Comparison of ENCODE assay signal across 34 cellular contexts in the genomic region with DNA sequence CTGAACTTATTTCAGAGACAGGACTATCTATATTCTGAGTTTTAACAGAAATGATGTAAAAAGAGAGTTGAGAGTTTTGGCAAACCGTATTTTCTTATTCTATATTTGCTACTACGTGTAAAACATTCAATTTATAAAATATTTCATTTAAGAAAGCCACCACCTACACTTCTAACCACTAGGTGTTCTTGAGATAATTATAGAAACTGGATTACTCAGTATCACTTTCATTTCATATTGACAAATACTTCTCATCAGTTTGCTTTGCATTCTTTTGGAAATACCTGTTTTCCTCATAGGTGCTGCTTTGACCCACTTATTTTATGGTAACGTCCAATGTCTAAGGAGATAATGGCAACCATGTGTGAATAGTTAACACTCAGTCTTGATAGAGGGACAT.
"Had no signal": no experiment of that assay in that cellular context is flagged by ENCODE, and none has a peak within 500 bp of the region (broad histone marks: within the 10 kb centered on the region; RNA-seq: fewer than 3 reads in every experiment).

No MANE protein-coding gene starts in this region.

- H3K27me3 ChIP-seq: adrenal gland, body of pancreas, brain microvascular endothelial cell, breast epithelium had no signal

- H3K27me3 Mint-ChIP-seq: activated CD4-positive, alpha-beta memory T cell treated with anti-CD3 and anti-CD28 coated beads, Interleukin-2, amount 10 ng/mL, durations not matched to agents 7 days and 5 days; activated CD4-positive, alpha-beta T cell treated with anti-CD3 and anti-CD28 coated beads for 36 hours; activated CD4-positive, alpha-beta T cell treated with anti-CD3 and anti-CD28 coated beads, Interleukin-2, amount 10 ng/mL, durations not matched to agents 7 days and 5 days; activated CD8-positive, alpha-beta memory T cell treated with anti-CD3 and anti-CD28 coated beads, Interleukin-2, amount 10 ng/mL, durations not matched to agents 7 days and 5 days; activated naive CD8-positive, alpha-beta T cell treated with anti-CD3 and anti-CD28 coated beads for 36 hours; activated T-cell treated with anti-CD3 and anti-CD28 coated beads, Interleukin-2, amount 50 U/mL, for 24 hours had no signal

- H3K27ac ChIP-seq: adrenal gland, body of pancreas, brain microvascular endothelial cell, breast epithelium, WERI-Rb-1 had no signal

- H3K36me3 Mint-ChIP-seq: activated CD8-positive, alpha-beta memory T cell treated with anti-CD3 and anti-CD28 coated beads, Interleukin-2, amount 10 ng/mL, durations not matched to agents 7 days and 5 days; activated naive CD4-positive, alpha-beta T cell treated with anti-CD3 and anti-CD28 coated beads, Interleukin-2, amount 50 U/mL, for 72 hours; activated naive CD8-positive, alpha-beta T cell treated with anti-CD3 and anti-CD28 coated beads for 36 hours had no signal

- H3K4me3 Mint-ChIP-seq: activated CD4-positive, alpha-beta memory T cell treated with anti-CD3 and anti-CD28 coated beads, Interleukin-2, amount 10 ng/mL, durations not matched to agents 7 days and 5 days; activated CD4-positive, alpha-beta T cell treated with anti-CD3 and anti-CD28 coated beads for 36 hours; activated CD4-positive, alpha-beta T cell treated with anti-CD3 and anti-CD28 coated beads, Interleukin-2, amount 10 ng/mL, durations not matched to agents 7 days and 5 days; activated CD8-positive, alpha-beta memory T cell treated with anti-CD3 and anti-CD28 coated beads, Interleukin-2, amount 10 ng/mL, durations not matched to agents 7 days and 5 days; activated CD8-positive, alpha-beta T cell treated with anti-CD3 and anti-CD28 coated beads, Interleukin-2, amount 10 ng/mL, durations not matched to agents 7 days and 5 days; activated naive CD4-positive, alpha-beta T cell treated with anti-CD3 and anti-CD28 coated beads for 36 hours; activated naive CD8-positive, alpha-beta T cell treated with anti-CD3 and anti-CD28 coated beads for 36 hours; activated T-cell treated with anti-CD3 and anti-CD28 coated beads, Interleukin-2, amount 50 U/mL, for 24 hours; T-helper 2 cell treated with Interferon-gamma antibody and Interleukin-4, amounts not matched to agents 5 μg/mL and 100 μg/mL, for 36 hours; WTC11 had no signal

- H3K4me1 ChIP-seq: adrenal gland, body of pancreas, breast epithelium had no signal

- H3K27ac Mint-ChIP-seq: activated CD4-positive, alpha-beta memory T cell treated with anti-CD3 and anti-CD28 coated beads, Interleukin-2, amount 10 ng/mL, durations not matched to agents 7 days and 5 days; activated CD4-positive, alpha-beta T cell treated with anti-CD3 and anti-CD28 coated beads for 36 hours; activated CD4-positive, alpha-beta T cell treated with anti-CD3 and anti-CD28 coated beads, Interleukin-2, amount 10 ng/mL, durations not matched to agents 7 days and 5 days; activated CD8-positive, alpha-beta memory T cell treated with anti-CD3 and anti-CD28 coated beads, Interleukin-2, amount 10 ng/mL, durations not matched to agents 7 days and 5 days; activated CD8-positive, alpha-beta T cell treated with anti-CD3 and anti-CD28 coated beads, Interleukin-2, amount 10 ng/mL, durations not matched to agents 7 days and 5 days; activated naive CD4-positive, alpha-beta T cell treated with anti-CD3 and anti-CD28 coated beads for 36 hours; activated naive CD4-positive, alpha-beta T cell treated with anti-CD3 and anti-CD28 coated beads, Interleukin-2, amount 50 U/mL, for 72 hours; activated naive CD8-positive, alpha-beta T cell treated with anti-CD3 and anti-CD28 coated beads for 36 hours; activated T-cell treated with anti-CD3 and anti-CD28 coated beads, Interleukin-2, amount 50 U/mL, for 24 hours; activated T-helper 2 cell treated with anti-CD3 and anti-CD28 coated beads, Interferon-gamma antibody, Interleukin-2, Interleukin-4, amounts not matched to agents 10 μg/mL and 5 μg/mL and 100 μg/mL, durations not matched to agents 14 hours and 24 hours and 36 hours; T-helper 2 cell treated with Interferon-gamma antibody and Interleukin-4, amounts not matched to agents 5 μg/mL and 100 μg/mL, for 36 hours; WTC11 had no signal

- H3K4me3 ChIP-seq: adrenal gland, body of pancreas, breast epithelium had no signal

- H3K36me3 ChIP-seq: adrenal gland, brain microvascular endothelial cell, breast epithelium had no signal

- H3K9me3 ChIP-seq: adrenal gland, body of pancreas, breast epithelium had no signal

- ATAC-seq: activated CD4-positive, alpha-beta T cell treated with anti-CD3 and anti-CD28 coated beads for 36 hours; activated CD4-positive, CD25-positive, alpha-beta regulatory T cell treated with anti-CD3 and anti-CD28 coated beads, Interleukin-2, amount 50 U/mL, for 24 hours; activated CD8-positive, alpha-beta memory T cell treated with anti-CD3 and anti-CD28 coated beads, Interleukin-2, amount 10 ng/mL, durations not matched to agents 7 days and 5 days; activated CD8-positive, alpha-beta T cell treated with anti-CD3 and anti-CD28 coated beads, Interleukin-2, amount 10 ng/mL, durations not matched to agents 7 days and 5 days; activated naive CD4-positive, alpha-beta T cell treated with anti-CD3 and anti-CD28 coated beads, Interleukin-2, amount 50 U/mL, for 72 hours; body of pancreas; WTC11 had no signal

- DNase-seq: activated CD4-positive, alpha-beta memory T cell treated with anti-CD3 and anti-CD28 coated beads, Interleukin-2, amount 10 ng/mL, durations not matched to agents 7 days and 5 days; activated CD4-positive, alpha-beta T cell treated with anti-CD3 and anti-CD28 coated beads for 1 hour; activated CD4-positive, alpha-beta T cell treated with anti-CD3 and anti-CD28 coated beads for 36 hours; activated CD4-positive, alpha-beta T cell treated with anti-CD3 and anti-CD28 coated beads for 48 hours; activated CD4-positive, alpha-beta T cell treated with anti-CD3 and anti-CD28 coated beads, Interleukin-2, amount 10 ng/mL, durations not matched to agents 7 days and 5 days; activated CD4-positive, alpha-beta T cell treated with anti-CD3 and anti-CD28 coated beads, Interleukin-2, amount 50 U/mL, for 48 hours; activated CD4-positive, CD25-positive, alpha-beta regulatory T cell; activated CD8-positive, alpha-beta memory T cell treated with anti-CD3 and anti-CD28 coated beads for 24 hours; activated CD8-positive, alpha-beta memory T cell treated with anti-CD3 and anti-CD28 coated beads, Interleukin-2, amount 10 ng/mL, durations not matched to agents 7 days and 5 days; activated CD8-positive, alpha-beta memory T cell treated with anti-CD3 and anti-CD28 coated beads, Interleukin-2, amount 50 U/mL, for 48 hours; activated CD8-positive, alpha-beta T cell treated with anti-CD3 and anti-CD28 coated beads, Interleukin-2, amount 10 ng/mL, durations not matched to agents 7 days and 5 days; activated effector memory CD4-positive, alpha-beta T cell treated with Interleukin-2 at 50 U/mL for 16 hours; activated gamma-delta T cell treated with Interleukin-2 at 50 U/mL for 16 hours; activated naive CD4-positive, alpha-beta T cell; activated naive CD4-positive, alpha-beta T cell treated with anti-CD3 and anti-CD28 coated beads for 36 hours; activated naive CD4-positive, alpha-beta T cell treated with anti-CD3 and anti-CD28 coated beads, Interleukin-2, amount 50 U/mL, for 16 hours; activated naive CD8-positive, alpha-beta T cell treated with anti-CD3 and anti-CD28 coated beads for 36 hours; activated T-cell treated with anti-CD3 and anti-CD28 coated beads, Interleukin-2, amount 50 U/mL, for 24 hours; activated T-cell treated with anti-CD3 and anti-CD28 coated beads, Interleukin-2, amount 50 U/mL, for 48 hours; adrenal gland; amniotic stem cell; aorta; body of pancreas; brain microvascular endothelial cell; central memory CD4-positive, alpha-beta T cell; T-helper 2 cell; T-helper 9 cell; WERI-Rb-1 had no signal

- H3K4me1 Mint-ChIP-seq: activated CD4-positive, alpha-beta memory T cell treated with anti-CD3 and anti-CD28 coated beads, Interleukin-2, amount 10 ng/mL, durations not matched to agents 7 days and 5 days; activated CD4-positive, alpha-beta T cell treated with anti-CD3 and anti-CD28 coated beads for 36 hours; activated CD4-positive, alpha-beta T cell treated with anti-CD3 and anti-CD28 coated beads, Interleukin-2, amount 10 ng/mL, durations not matched to agents 7 days and 5 days; activated CD8-positive, alpha-beta memory T cell treated with anti-CD3 and anti-CD28 coated beads, Interleukin-2, amount 10 ng/mL, durations not matched to agents 7 days and 5 days; activated naive CD8-positive, alpha-beta T cell treated with anti-CD3 and anti-CD28 coated beads for 36 hours had no signal

- H3K9me3 Mint-ChIP-seq: activated naive CD4-positive, alpha-beta T cell treated with anti-CD3 and anti-CD28 coated beads, Interleukin-2, amount 50 U/mL, for 72 hours; T-helper 2 cell treated with Interferon-gamma antibody and Interleukin-4, amounts not matched to agents 5 μg/mL and 100 μg/mL, for 36 hours had no signal
